In genomic region chr2:39524061-39524460, GRCh38 we compare ENCODE assay signal across 19 cellular contexts.
DNase-seq lines count a peak whose midpoint lies in the region; ATAC-seq and TF ChIP-seq lines count a peak whose summit lies in the region.
"Had no signal": no experiment of that assay in that cellular context is flagged by ENCODE, and none has a peak within 500 bp of the region (broad histone marks: within the 10 kb centered on the region; RNA-seq: fewer than 3 reads in every experiment).

No MANE protein-coding gene starts in this region.

- no peaks in the 10 kb centered on the region for H3K36me3 Mint-ChIP-seq in chondrocyte (ENCODE audit: low read depth)
- H3K36me3 Mint-ChIP-seq in activated T-cell treated with anti-CD3 and anti-CD28 coated beads, Interleukin-2, amount 50 U/mL, for 72 hours (ENCODE audit: insufficient read depth in 2 of 2), result peaks cover 3 to 9% of the 10 kb centered on the region in 2 donors
- H3K36me3 Mint-ChIP-seq in naive thymus-derived CD8-positive, alpha-beta T cell, result peaks cover 6 to 19% (median 7%) of the 10 kb centered on the region in 3 donors

- no peak overlapping the region for H2BK15ac ChIP-seq in mesendoderm (replicated peaks; ENCODE audit: low read depth)

- H3K9me3 Mint-ChIP-seq in chondrocyte (ENCODE audit: low read depth), result no peaks in the 10 kb centered on the region
- H3K9me3 Mint-ChIP-seq in activated T-cell treated with anti-CD3 and anti-CD28 coated beads, Interleukin-2, amount 50 U/mL, for 72 hours, result peaks cover 3 to 5% of the 10 kb centered on the region in 2 donors
- peaks cover 0 to 16% (median 6%) of the 10 kb centered on the region in 9 donors for H3K9me3 Mint-ChIP-seq in naive thymus-derived CD8-positive, alpha-beta T cell
- H3K9me3 Mint-ChIP-seq: central memory CD8-positive, alpha-beta T cell had no signal

- H3K27me3 ChIP-seq in heart right ventricle (no peaks in the 10 kb centered on the region), mesendoderm (ENCODE audit: insufficient read depth, low read length, poor library complexity) (no peaks in the 10 kb centered on the region)
- H3K27me3 ChIP-seq: thyroid gland had no signal

- WGBS in heart right ventricle, 2 donors, result 77 to 94% methylated on average over 2 of the region's 2 CpGs
- WGBS in mesendoderm (ENCODE audit: extremely low coverage, insufficient coverage, low lambda C conversion rate), result no CpG with 5 or more reads among the region's 2 CpGs

- H3K4me3 ChIP-seq in heart right ventricle (no peak overlapping the region), mesendoderm (ENCODE audit: low read length) (no peak overlapping the region), mucosa of descending colon (no peak overlapping the region)
- H3K4me3 ChIP-seq: HAP-1, thyroid gland had no signal

- H3K9ac ChIP-seq in mesendoderm (ENCODE audit: low read length), result no peak overlapping the region

- no peaks in the 10 kb centered on the region for H3K79me2 ChIP-seq in mesendoderm (ENCODE audit: control insufficient read depth, insufficient read depth, low read length)

- H3K27ac ChIP-seq in heart right ventricle (peak overlapping the region in 7 of 10 donors; percentile 12 to 78 (median 38)), mesendoderm (ENCODE audit: low read depth, low read length) (no peak overlapping the region)
- H3K27ac ChIP-seq: thyroid gland had no signal

- peak overlapping the region; percentile 26 for H3K4me3 Mint-ChIP-seq in chondrocyte (ENCODE audit: unreplicated experiment)
- no peak overlapping the region for H3K4me3 Mint-ChIP-seq in activated T-cell treated with anti-CD3 and anti-CD28 coated beads, Interleukin-2, amount 50 U/mL, for 72 hours
- no peak overlapping the region for H3K4me3 Mint-ChIP-seq in naive thymus-derived CD8-positive, alpha-beta T cell
- H3K4me3 Mint-ChIP-seq: central memory CD8-positive, alpha-beta T cell; endodermal cell had no signal

- H3K23ac ChIP-seq in mesendoderm (ENCODE audit: low read length), result no peak overlapping the region

- intact Hi-C loops in heart right ventricle (cut with DNase I), result no loop called here
- intact Hi-C loops in Right ventricle myocardium superior (cut with DNase I), result no loop called here
- intact Hi-C loops in mucosa of descending colon (cut with DNase I, micrococcal nuclease), result no loop called here

- ATAC-seq in heart right ventricle (peak in 1 of 8 donors; percentile 18), Right ventricle myocardium superior (ENCODE audit: poor library complexity) (no peak), mucosa of descending colon (no peak)
- no peak for ATAC-seq in activated T-cell treated with anti-CD3 and anti-CD28 coated beads, Interleukin-2, amount 50 U/mL, for 72 hours (replicated peaks in 1 of 2)
- no peak for ATAC-seq in naive thymus-derived CD8-positive, alpha-beta T cell

- H4K5ac ChIP-seq in mesendoderm (ENCODE audit: low read length), result no peak overlapping the region

- H3K4me1 Mint-ChIP-seq in chondrocyte (ENCODE audit: low read depth), result peaks cover 49% of the 10 kb centered on the region
- H3K4me1 Mint-ChIP-seq in activated T-cell treated with anti-CD3 and anti-CD28 coated beads, Interleukin-2, amount 50 U/mL, for 72 hours (ENCODE audit: low read depth), result no peaks in the 10 kb centered on the region
- peaks cover 0 to 13% (median under 1%) of the 10 kb centered on the region in 4 donors for H3K4me1 Mint-ChIP-seq in naive thymus-derived CD8-positive, alpha-beta T cell
- H3K4me1 Mint-ChIP-seq: central memory CD8-positive, alpha-beta T cell; endodermal cell had no signal

- H2BK120ac ChIP-seq in mesendoderm (ENCODE audit: low read depth, low read length), result peak overlapping the region; percentile 78

- H4K8ac ChIP-seq in mesendoderm (ENCODE audit: low read depth, low read length), result no peak overlapping the region

- no peaks in the 10 kb centered on the region for H3K27me3 Mint-ChIP-seq in chondrocyte (ENCODE audit: low read depth)
- H3K27me3 Mint-ChIP-seq in activated T-cell treated with anti-CD3 and anti-CD28 coated beads, Interleukin-2, amount 50 U/mL, for 72 hours (ENCODE audit: low read depth), result no peaks in the 10 kb centered on the region
- no peaks in the 10 kb centered on the region for H3K27me3 Mint-ChIP-seq in naive thymus-derived CD8-positive, alpha-beta T cell
- H3K27me3 Mint-ChIP-seq: central memory CD8-positive, alpha-beta T cell had no signal

- no peak overlapping the region for H3K4ac ChIP-seq in mesendoderm (ENCODE audit: low read depth, low read length)

- no peak overlapping the region for H2AK5ac ChIP-seq in mesendoderm (ENCODE audit: low read length)

- peak overlapping the region; percentile 15 for H3K56ac ChIP-seq in mesendoderm (ENCODE audit: low read length)

- DNase-seq in heart right ventricle (no peak), Right ventricle myocardium superior (no peak), chondrocyte (ENCODE audit: low spot score) (no peak), mesendoderm (no peak), mucosa of descending colon (no peak), NOMO-1 treated with dmso at 0.1 percent for 144 hours (lab: John Stamatoyannopoulos, UW; ENCODE audit: unreplicated experiment) (no peak)
- DNase-seq in activated T-cell treated with anti-CD3 and anti-CD28 coated beads, Interleukin-2, amount 50 U/mL, for 72 hours, result no peak
- DNase-seq in naive thymus-derived CD8-positive, alpha-beta T cell, result no peak
- DNase-seq: activated CD4-positive, alpha-beta T cell treated with anti-CD3 and anti-CD28 coated beads, Interleukin-2, amount 50 U/mL, for 4 hours; activated T-cell treated with anti-CD3 and anti-CD28 coated beads, Interleukin-2, amount 50 U/mL, for 48 hours; endodermal cell; glutamatergic neuron; midbrain; NCI-H2029 treated with DMSO at 0.1 percent for 48 hours; NCI-H524 treated with DMSO at 0.1 percent for 48 hours; small intestine; thyroid gland had no signal

- no peak for TF ChIP-seq CTCF in heart right ventricle (IDR thresholded peaks at IDR 0.05)
- no peak for TF ChIP-seq CTCF in chondrocyte (IDR thresholded peaks at IDR 0.05)
- no peak for TF ChIP-seq CTCF in mucosa of descending colon (IDR thresholded peaks at IDR 0.05)

- H3K27ac Mint-ChIP-seq in chondrocyte (ENCODE audit: unreplicated experiment), result peak overlapping the region; percentile 95
- H3K27ac Mint-ChIP-seq in activated T-cell treated with anti-CD3 and anti-CD28 coated beads, Interleukin-2, amount 50 U/mL, for 72 hours, result no peak overlapping the region
- no peak overlapping the region for H3K27ac Mint-ChIP-seq in naive thymus-derived CD8-positive, alpha-beta T cell
- H3K27ac Mint-ChIP-seq: endodermal cell had no signal

- H3K18ac ChIP-seq in mesendoderm (ENCODE audit: low read length), result no peak overlapping the region

- peaks cover 8 to 39% (median 35%) of the 10 kb centered on the region in 9 donors for H3K4me1 ChIP-seq in heart right ventricle
- peaks cover 2% of the 10 kb centered on the region for H3K4me1 ChIP-seq in mesendoderm (ENCODE audit: control insufficient read depth, low read depth, low read length)
- no peaks in the 10 kb centered on the region for H3K4me1 ChIP-seq in mucosa of descending colon (ENCODE audit: low read depth)

- no peak overlapping the region for H2BK5ac ChIP-seq in mesendoderm (ENCODE audit: low read length)

- POLR2A ChIA-PET in naive thymus-derived CD8-positive, alpha-beta T cell (lab: Charles Lee), result no interaction called here

- H3K79me1 ChIP-seq in mesendoderm (ENCODE audit: low read length), result no peaks in the 10 kb centered on the region

- no peaks in the 10 kb centered on the region for H3K36me3 ChIP-seq in heart right ventricle
- H3K36me3 ChIP-seq in mesendoderm (ENCODE audit: control insufficient read depth, insufficient read depth, low read length), result no peaks in the 10 kb centered on the region
- H3K36me3 ChIP-seq in mucosa of descending colon (ENCODE audit: low read depth), result no peaks in the 10 kb centered on the region
- H3K36me3 ChIP-seq: HAP-1, thyroid gland had no signal

- peaks cover 0 to 16% (median 4%) of the 10 kb centered on the region in 11 donors for H3K9me3 ChIP-seq in heart right ventricle
- H3K9me3 ChIP-seq in mucosa of descending colon, result peaks cover 22% of the 10 kb centered on the region
- H3K9me3 ChIP-seq: thyroid gland had no signal

- H3K4me2 ChIP-seq in mesendoderm (ENCODE audit: low read length), result no peak overlapping the region
